In genomic region chr17:37358830-37359681, GRCh38 we compare ENCODE assay signal across 1 cellular context.
TF ChIP-seq lines count a peak whose summit lies in the region.

No MANE protein-coding gene starts in this region.

TF ChIP-seq in K562, 482 proteins besides CTCF, POLR2A, EP300 and RAD21 (continued from another document and continues in another):
- TF ChIP-seq ZBTB11 (CRISPR knock-in tag; IDR thresholded peaks at IDR 0.05) (peak in 1 of 3 experiments; percentile 93; a peak in 2 of 6 replicates), PHF8 (IDR thresholded peaks at IDR 0.05; ENCODE audit: borderline replicate concordance, low read length) (peak; percentile 71; the same call in 1 of the 2 replicates), ERF (CRISPR knock-in tag; IDR thresholded peaks at IDR 0.05) (0 out of 2 replicates have a peak, but pooled peaks have one; percentile 35), HNRNPK (IDR thresholded peaks at IDR 0.05; ENCODE audit: low read depth, low read length, poor library complexity, severe bottlenecking) (no peak), ZNF277 (CRISPR knock-in tag; IDR thresholded peaks at IDR 0.05; ENCODE audit: borderline replicate concordance) (no peak), HNRNPL (IDR thresholded peaks at IDR 0.05; ENCODE audit: low read depth, low read length) (peak; percentile 96), DIDO1 (tag; IDR thresholded peaks at IDR 0.05; ENCODE audit: low read depth) (no peak), ZNF253 (CRISPR knock-in tag; conservative IDR thresholded peaks at IDR 0.05) (no peak), ZC3H4 (CRISPR knock-in tag; IDR thresholded peaks at IDR 0.05; ENCODE audit: borderline replicate concordance) (no peak), CBFB (CRISPR knock-in tag; IDR thresholded peaks at IDR 0.05) (no peak), THRAP3 (IDR thresholded peaks at IDR 0.05; ENCODE audit: borderline replicate concordance) (no peak), ATF7 (IDR thresholded peaks at IDR 0.05) (peak; percentile 74; the same call in 1 of the 2 replicates), KAT7 (CRISPR knock-in tag; IDR thresholded peaks at IDR 0.05; ENCODE audit: borderline replicate concordance) (no peak), HMGXB4 (CRISPR knock-in tag; IDR thresholded peaks at IDR 0.05) (peak; percentile 86; the same call in 1 of the 2 replicates), EZH2 (IDR thresholded peaks at IDR 0.05; ENCODE audit: borderline replicate concordance, low read depth, low read length) (no peak), ZNF511 (CRISPR knock-in tag; IDR thresholded peaks at IDR 0.05) (0 out of 2 replicates have a peak, but pooled peaks have one; percentile 43), SIX5 (IDR thresholded peaks at IDR 0.05; ENCODE audit: borderline replicate concordance in 1 of 2, insufficient read depth in 1 of 2, low read depth in 1 of 2, low read length in 2 of 2) (no peak), SRSF1 (IDR thresholded peaks at IDR 0.05; ENCODE audit: low read depth, low read length) (no peak), CREB3L1 (IDR thresholded peaks at IDR 0.05; ENCODE audit: borderline replicate concordance, low read depth) (peak; percentile 20; the same call in 1 of the 2 replicates), GMEB1 (CRISPR knock-in tag; IDR thresholded peaks at IDR 0.05) (peak; percentile 46; the same call in 1 of the 2 replicates), ZKSCAN1 (IDR thresholded peaks at IDR 0.05; ENCODE audit: low read depth, low read length) (0 out of 2 replicates have a peak, but pooled peaks have one; percentile 15), KLF16 (IDR thresholded peaks at IDR 0.05) (no peak), E2F8 (IDR thresholded peaks at IDR 0.05; ENCODE audit: low read depth, partially characterized antibody) (no peak), ZBTB7A (IDR thresholded peaks at IDR 0.05; ENCODE audit: borderline replicate concordance, control insufficient read depth, low read depth, low read length) (peak; percentile 83; the same call in 1 of the 2 replicates), FOSL1 (tag; conservative IDR thresholded peaks at IDR 0.05) (no peak; the same call in 1 of the 2 replicates), NFE2L1 (tag; IDR thresholded peaks at IDR 0.05; ENCODE audit: borderline replicate concordance, low read depth) (no peak), CBX1 (IDR thresholded peaks at IDR 0.05; ENCODE audit: low read depth) (0 out of 2 replicates have a peak, but pooled peaks have one; percentile 26), NR2C1 (IDR thresholded peaks at IDR 0.05) (peak; percentile 93), NR2C1 (tag; IDR thresholded peaks at IDR 0.05) (peak; percentile 90), SMARCA5 (IDR thresholded peaks at IDR 0.05) (no peak), NRF1 (conservative IDR thresholded peaks at IDR 0.05 in 1 of 2, IDR thresholded peaks at IDR 0.05 in 1 of 2) (peak; percentile 83 to 85), ZNF146 (CRISPR knock-in tag; IDR thresholded peaks at IDR 0.05; ENCODE audit: unreplicated experiment) (peak; percentile 17), NKRF (IDR thresholded peaks at IDR 0.05; ENCODE audit: borderline replicate concordance) (peak; percentile 92), MYC (IDR thresholded peaks at IDR 0.05; ENCODE audit: low read depth, low read length) (peak; percentile 71), MYC (CRISPR knock-in tag; IDR thresholded peaks at IDR 0.05; ENCODE audit: borderline replicate concordance, low read depth) (peak; percentile 92; the same call in 1 of the 2 replicates), HDAC1 (IDR thresholded peaks at IDR 0.05) (peak in 1 of 2 experiments; percentile 88; a peak in 2 of 4 replicates), NFYB (IDR thresholded peaks at IDR 0.05; ENCODE audit: extremely low read depth, insufficient read length) (peak; percentile 71), SETDB1 (IDR thresholded peaks at IDR 0.05; ENCODE audit: low read length) (no peak), CBFA2T3 (IDR thresholded peaks at IDR 0.05) (no peak), TAF1 (IDR thresholded peaks at IDR 0.05; ENCODE audit: control insufficient read depth, extremely low read depth, insufficient read depth, low read length, severe bottlenecking) (peak; percentile 63)
